In genomic region chr1:10629816-10630571, GRCh38 we compare ENCODE assay signal across 17 cellular contexts.
DNase-seq lines count a peak whose midpoint lies in the region; ATAC-seq and TF ChIP-seq lines count a peak whose summit lies in the region.
"Had no signal": no experiment of that assay in that cellular context is flagged by ENCODE, and none has a peak within 500 bp of the region (broad histone marks: within the 10 kb centered on the region; RNA-seq: fewer than 3 reads in every experiment).

No MANE protein-coding gene starts in this region.

- peak overlapping the region; percentile 45 for H3K27ac Mint-ChIP-seq in stimulated activated effector memory CD8-positive, alpha-beta T cell treated with anti-CD3 and anti-CD28 coated beads, Interleukin-12 subunit alpha, Interleukin-12 subunit beta, amount 100 ng/mL, for 72 hours
- H3K27ac Mint-ChIP-seq: activated naive CD4-positive, alpha-beta T cell treated with anti-CD3 and anti-CD28 coated beads, Interleukin-2, amount 50 U/mL, for 24 hours had no signal

- peak; percentile 88 for DNase-seq in H7
- DNase-seq in left ventricle myocardium superior, result peak; percentile 26
- no peak for DNase-seq in stimulated activated effector memory CD8-positive, alpha-beta T cell treated with anti-CD3 and anti-CD28 coated beads, Interleukin-12 subunit alpha, Interleukin-12 subunit beta, amount 100 ng/mL, for 72 hours (ENCODE audit: low spot score in 2 of 2)
- no peak for DNase-seq in KBM-7
- DNase-seq in KG1 (lab: John Stamatoyannopoulos, UW), result no peak
- no peak for DNase-seq in stimulated activated CD8-positive, alpha-beta memory T cell treated with anti-CD3 and anti-CD28 coated beads, Interleukin-4, amount 100 ng/mL, for 48 hours
- no peak for DNase-seq in NCI-H446 treated with DMSO at 0.1 percent for 48 hours (lab: John Stamatoyannopoulos, UW)
- DNase-seq: activated CD4-positive, alpha-beta T cell treated with anti-CD3 and anti-CD28 coated beads for 48 hours; activated T-cell treated with anti-CD3 and anti-CD28 coated beads for 4 hours; DMS79; midbrain; NCI-H1694 treated with DMSO at 0.1 percent for 48 hours; stimulated activated CD4-positive, alpha-beta T cell treated with anti-CD3 and anti-CD28 coated beads, Interleukin-4, amount 100 ng/mL, for 1 hour had no signal

- H3K4me1 Mint-ChIP-seq in stimulated activated effector memory CD8-positive, alpha-beta T cell treated with anti-CD3 and anti-CD28 coated beads, Interleukin-12 subunit alpha, Interleukin-12 subunit beta, amount 100 ng/mL, for 72 hours, result no peaks in the 10 kb centered on the region
- H3K4me1 Mint-ChIP-seq: activated naive CD4-positive, alpha-beta T cell treated with anti-CD3 and anti-CD28 coated beads, Interleukin-2, amount 50 U/mL, for 24 hours had no signal

- ATAC-seq in SK-N-SH treated with all-trans-retinoic acid at 6 μM for 48 hours (peak; percentile 20; the same call in 1 of the 3 replicates), left ventricle myocardium superior (no peak)
- ATAC-seq in stimulated activated effector memory CD8-positive, alpha-beta T cell treated with anti-CD3 and anti-CD28 coated beads, Interleukin-12 subunit alpha, Interleukin-12 subunit beta, amount 100 ng/mL, for 72 hours, result no peak

- peaks cover 11% of the 10 kb centered on the region for H3K36me3 Mint-ChIP-seq in stimulated activated effector memory CD8-positive, alpha-beta T cell treated with anti-CD3 and anti-CD28 coated beads, Interleukin-12 subunit alpha, Interleukin-12 subunit beta, amount 100 ng/mL, for 72 hours

- no peak overlapping the region for H3K4me3 Mint-ChIP-seq in stimulated activated effector memory CD8-positive, alpha-beta T cell treated with anti-CD3 and anti-CD28 coated beads, Interleukin-12 subunit alpha, Interleukin-12 subunit beta, amount 100 ng/mL, for 72 hours
- H3K4me3 Mint-ChIP-seq: activated naive CD4-positive, alpha-beta T cell treated with anti-CD3 and anti-CD28 coated beads, Interleukin-2, amount 50 U/mL, for 24 hours had no signal

- intact Hi-C loops in left ventricle myocardium superior (cut with micrococcal nuclease), result no loop called here

- H3K27me3 ChIP-seq in H7 (ENCODE audit: control insufficient read depth, insufficient read depth, low read length), result no peaks in the 10 kb centered on the region
- H3K27me3 ChIP-seq: dorsolateral prefrontal cortex, heart right ventricle had no signal

- in situ Hi-C loops in KBM-7 (cut with MboI; ENCODE audit: low pct_unique_long_range_greater_than_20kb, low sequenced_read_pairs), result no loop called here

- H3K9me3 Mint-ChIP-seq in stimulated activated effector memory CD8-positive, alpha-beta T cell treated with anti-CD3 and anti-CD28 coated beads, Interleukin-12 subunit alpha, Interleukin-12 subunit beta, amount 100 ng/mL, for 72 hours, result no peaks in the 10 kb centered on the region
- H3K9me3 Mint-ChIP-seq: activated naive CD4-positive, alpha-beta T cell treated with anti-CD3 and anti-CD28 coated beads, Interleukin-2, amount 50 U/mL, for 24 hours had no signal

- no peak overlapping the region for H3K4me3 ChIP-seq in H7 (ENCODE audit: insufficient read depth, low read depth, low read length)
- H3K4me3 ChIP-seq: dorsolateral prefrontal cortex, heart right ventricle had no signal

- no peaks in the 10 kb centered on the region; the same call in 1 of the 2 replicates for H3K36me3 ChIP-seq in H7 (replicated peaks; ENCODE audit: control insufficient read depth, insufficient read depth, low read length)

TF ChIP-seq in SK-N-SH treated with all-trans-retinoic acid at 6 μM for 48 hours, 23 proteins besides CTCF, POLR2A, EP300 and RAD21:
- TF ChIP-seq ISL1 (CRISPR knock-in tag; IDR thresholded peaks at IDR 0.05), result no peak

Comparison
In these comparisons a context has a peak if more than half of its experiments do, and no peak if none do; other contexts are left out.
1. DNase-seq: peak in H7 (single experiment) and left ventricle myocardium superior (single experiment); none in stimulated activated effector memory CD8-positive, alpha-beta T cell treated with anti-CD3 and anti-CD28 coated beads, Interleukin-12 subunit alpha, Interleukin-12 subunit beta, amount 100 ng/mL, for 72 hours (0 of 2), KBM-7 (single experiment), KG1 (single experiment), stimulated activated CD8-positive, alpha-beta memory T cell treated with anti-CD3 and anti-CD28 coated beads, Interleukin-4, amount 100 ng/mL, for 48 hours (single experiment) and NCI-H446 treated with DMSO at 0.1 percent for 48 hours (single experiment).